8 cellular contexts compared by ENCODE assay signal in genomic region chr20:34579936-34580587, GRCh38. TPM values are rescaled to one million over a fixed set of nuclear protein-coding genes. Genes with fewer than 3 reads are reported as not detected.
DNase-seq lines count a peak whose midpoint lies in the region; ATAC-seq and TF ChIP-seq lines count a peak whose summit lies in the region.

No MANE protein-coding gene starts in this region.

- H3K36me3 Mint-ChIP-seq in effector memory CD8-positive, alpha-beta T cell (ENCODE audit: insufficient read depth) = peaks cover 7% of the 10 kb centered on the region

- peak overlapping the region; percentile 90 to 91 for H3K27ac Mint-ChIP-seq in effector memory CD8-positive, alpha-beta T cell

- H3K9me3 Mint-ChIP-seq in effector memory CD8-positive, alpha-beta T cell = no peaks in the 10 kb centered on the region

- H3K27ac ChIP-seq in left ventricle myocardium inferior (replicated peaks) (peak overlapping the region; percentile 94), MM.1S (ENCODE audit: low read length) (peak overlapping the region; percentile 31; the same call in 1 of the 2 replicates), transverse colon (peak overlapping the region; percentile 52 to 67 (median 62))

- H3K9ac ChIP-seq in MM.1S (ENCODE audit: low read length) = no peak overlapping the region

- H3K4me3 ChIP-seq in left ventricle myocardium inferior = no peak overlapping the region
- H3K4me3 ChIP-seq in MM.1S (ENCODE audit: low read length) = no peak overlapping the region
- H3K4me3 ChIP-seq in transverse colon = no peak overlapping the region

- H3K79me2 ChIP-seq in MM.1S (ENCODE audit: low read length) = no peaks in the 10 kb centered on the region

- no peak for TF ChIP-seq POLR2A in transverse colon (IDR thresholded peaks at IDR 0.05)

- peaks cover 7 to 16% of the 10 kb centered on the region in 2 donors for H3K4me1 Mint-ChIP-seq in effector memory CD8-positive, alpha-beta T cell (ENCODE audit: low read depth in 2 of 2)

- no peaks in the 10 kb centered on the region for H3K9me2 ChIP-seq in MM.1S (replicated peaks; ENCODE audit: insufficient read depth, low read length)

- DNase-seq in left ventricle myocardium inferior = no peak
- DNase-seq in Right ventricle myocardium superior = no peak
- DNase-seq in MM.1S = peak; percentile 78
- DNase-seq in effector memory CD8-positive, alpha-beta T cell = no peak
- peak; percentile 76 for DNase-seq in transverse colon
- DNase-seq in NCI-H1092 (lab: John Stamatoyannopoulos, UW) = no peak
- no peak for DNase-seq in NK-92 treated with Interleukin-12 subunit alpha and Interleukin-12 subunit beta, amount 100 ng/mL, for 24 hours (lab: John Stamatoyannopoulos, UW)
- no peak for DNase-seq in activated CD4-positive, alpha-beta T cell treated with anti-CD3 and anti-CD28 coated beads for 4 hours

- no peaks in the 10 kb centered on the region for H3K9me3 ChIP-seq in left ventricle myocardium inferior (replicated peaks)
- no peaks in the 10 kb centered on the region for H3K9me3 ChIP-seq in MM.1S (replicated peaks; ENCODE audit: insufficient read depth, low read length)
- no peaks in the 10 kb centered on the region for H3K9me3 ChIP-seq in transverse colon

- no peak for TF ChIP-seq CTCF in left ventricle myocardium inferior (IDR thresholded peaks at IDR 0.05; ENCODE audit: borderline replicate concordance)
- no peak for TF ChIP-seq CTCF in MM.1S (IDR thresholded peaks at IDR 0.05; ENCODE audit: low read length)
- peak in 1 of 5 experiments; percentile 17 for TF ChIP-seq CTCF in transverse colon (IDR thresholded peaks at IDR 0.05)

- H3K4me3 Mint-ChIP-seq in effector memory CD8-positive, alpha-beta T cell = peak overlapping the region in 1 of 2 donors; percentile 35

- in situ Hi-C loops in transverse colon (cut with MboI; ENCODE audit: low pct_ligation_motif_present in 1 of 4, low pct_unique_long_range_greater_than_20kb in 1 of 4, low sequenced_read_pairs in 3 of 4) = no loop called here

- H4K20me1 ChIP-seq in MM.1S (ENCODE audit: insufficient read depth, low read length) = no peaks in the 10 kb centered on the region

- H3K27me3 ChIP-seq in left ventricle myocardium inferior (ENCODE audit: low read depth) (no peaks in the 10 kb centered on the region), MM.1S (replicated peaks; ENCODE audit: insufficient read depth, low read length) (no peaks in the 10 kb centered on the region), transverse colon (no peaks in the 10 kb centered on the region)

- no peaks in the 10 kb centered on the region for H3F3A ChIP-seq in MM.1S (ENCODE audit: insufficient read depth, low read length)

- no peak overlapping the region for H3K4me2 ChIP-seq in MM.1S (ENCODE audit: low read depth, low read length)

- H3K4me1 ChIP-seq in left ventricle myocardium inferior (peaks cover 65% of the 10 kb centered on the region), MM.1S (ENCODE audit: low read length) (peaks cover 14% of the 10 kb centered on the region), transverse colon (peaks cover 22 to 60% (median 43%) of the 10 kb centered on the region in 4 donors)

- ATAC-seq in Right ventricle myocardium superior (ENCODE audit: poor library complexity) = no peak
- ATAC-seq in effector memory CD8-positive, alpha-beta T cell (replicated peaks) = peak; percentile 69

- no peak for TF ChIP-seq EP300 in transverse colon (IDR thresholded peaks at IDR 0.05; ENCODE audit: low read depth)

- no peaks in the 10 kb centered on the region for H3K27me3 Mint-ChIP-seq in effector memory CD8-positive, alpha-beta T cell

- WGBS in transverse colon (ENCODE audit: low coverage in 1 of 2), 2 donors = 76 to 86% methylated on average over 2 to 4 of the region's 4 CpGs

- H3K36me3 ChIP-seq in left ventricle myocardium inferior (peaks cover 7% of the 10 kb centered on the region), MM.1S (replicated peaks; ENCODE audit: insufficient read depth, low read length) (0 out of 2 replicates have a peak, but pooled peaks cover 4% of the 10 kb centered on the region), transverse colon (no peaks in the 10 kb centered on the region)

- no peak overlapping the region for H2AFZ ChIP-seq in MM.1S (ENCODE audit: low read length)

- intact Hi-C loops in left ventricle myocardium inferior (cut with micrococcal nuclease) = no loop called here
- intact Hi-C loops in Right ventricle myocardium superior (cut with DNase I) = loop anchor here (2.0 kb wide), 1 partner anchor 191 kb away; no protein-coding TSS in a partner anchor
- intact Hi-C loops in transverse colon (cut with DNase I; ENCODE audit: low total_unique reads) = no loop called here

RNA-seq across cellular contexts. Expression of gene MAP1LC3A, which starts 21.5 kb away (rescaled TPM):
- total RNA-seq in left ventricle myocardium inferior = 110 TPM
- total RNA-seq in Right ventricle myocardium superior = 107 TPM
- total RNA-seq in transverse colon = 100 to 1,000 TPM in 2 of 4 donors, 10 to 100 TPM in 2; 41.8 to 166 (median 98.3) TPM

Comparison
In these comparisons a context has a peak if more than half of its experiments do, and no peak if none do; other contexts are left out.
1. DNase-seq: peak in MM.1S (single experiment) and transverse colon (single experiment); none in left ventricle myocardium inferior (single experiment), Right ventricle myocardium superior (single experiment), effector memory CD8-positive, alpha-beta T cell (0 of 3), NCI-H1092 (single experiment), NK-92 treated with Interleukin-12 subunit alpha and Interleukin-12 subunit beta, amount 100 ng/mL, for 24 hours (single experiment) and activated CD4-positive, alpha-beta T cell treated with anti-CD3 and anti-CD28 coated beads for 4 hours (0 of 2).
2. H3K27ac ChIP-seq: peak in every context shown above with its lines; median percentile 94 in left ventricle myocardium inferior; 62 in transverse colon; 31 in MM.1S.